23 cellular contexts compared by ENCODE assay signal in the genomic region with DNA sequence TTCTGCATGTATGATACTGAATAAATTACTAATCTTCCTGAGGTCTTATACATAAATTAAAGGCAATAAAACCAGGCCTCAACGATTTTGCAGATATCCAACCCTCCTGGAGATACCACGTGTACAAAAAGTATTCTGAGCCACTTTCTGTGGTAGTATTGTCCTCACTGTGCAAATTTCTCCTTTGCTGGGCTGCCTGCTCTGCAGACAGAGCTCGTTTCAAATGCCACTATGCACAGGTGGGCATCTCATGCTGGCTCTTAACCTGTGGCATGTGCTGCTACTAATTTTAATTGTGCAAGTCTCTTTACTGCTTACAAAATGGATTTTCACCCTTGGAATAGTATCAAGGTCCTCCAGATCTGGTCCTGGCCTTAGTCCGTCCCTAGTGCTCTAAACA.
"Had no signal": no experiment of that assay in that cellular context is flagged by ENCODE, and none has a peak within 500 bp of the region (broad histone marks: within the 10 kb centered on the region; RNA-seq: fewer than 3 reads in every experiment).

No MANE protein-coding gene starts in this region.

- H3K4me3 ChIP-seq: esophagus squamous epithelium, hepatocyte, pancreas, prostate gland, sigmoid colon, smooth muscle cell, stomach, tibial artery, upper lobe of right lung had no signal

- H3K27ac ChIP-seq: epithelial cell of prostate, esophagus squamous epithelium, hepatocyte, pancreas, prostate gland, sigmoid colon, stomach, tibial artery, upper lobe of right lung had no signal

- H3K9me3 ChIP-seq: esophagus squamous epithelium, pancreas, prostate gland, sigmoid colon, tibial artery, upper lobe of right lung had no signal

- H3K4me1 ChIP-seq: pancreas, prostate gland, stomach, tibial artery, upper lobe of right lung had no signal

- ATAC-seq: activated T-cell treated with anti-CD3 and anti-CD28 coated beads, Interleukin-2, amount 50 U/mL, for 72 hours; upper lobe of right lung had no signal

- H3K79me2 ChIP-seq: hepatocyte had no signal

- H2AFZ ChIP-seq: hepatocyte had no signal

- H3K4me2 ChIP-seq: hepatocyte, smooth muscle cell had no signal

- H3K36me3 ChIP-seq: esophagus squamous epithelium, pancreas, prostate gland, sigmoid colon, stomach, tibial artery, upper lobe of right lung had no signal

- DNase-seq: activated CD4-positive, alpha-beta T cell treated with anti-CD3 and anti-CD28 coated beads for 4 hours; activated CD4-positive, alpha-beta T cell treated with anti-CD3 and anti-CD28 coated beads, Interleukin-2, amount 50 U/mL, for 4 hours; activated naive CD4-positive, alpha-beta T cell; activated T-cell treated with anti-CD3 and anti-CD28 coated beads for 4 hours; activated T-cell treated with anti-CD3 and anti-CD28 coated beads, Interleukin-2, amount 50 U/mL, for 72 hours; effector CD4-positive, alpha-beta T cell; esophagus squamous epithelium; glutamatergic neuron; left cardiac atrium; naive B cell; nephron progenitor cell; pancreas; sigmoid colon; stimulated activated CD4-positive, alpha-beta T cell treated with anti-CD3 and anti-CD28 coated beads, Interleukin-15, amount 100 ng/mL, for 24 hours; stimulated activated CD4-positive, alpha-beta T cell treated with anti-CD3 and anti-CD28 coated beads, Interleukin-2, amount 100 ng/mL, for 24 hours; stimulated activated naive B cell treated with anti-CD40 and anti-IgM and Interleukin-4, amounts not matched to agents 10 μg/mL and 1 μg/mL and 100 μg/mL, for 72 hours; stomach; tibial artery; upper lobe of right lung had no signal

- H3K27me3 ChIP-seq: esophagus squamous epithelium, hepatocyte, pancreas, sigmoid colon, stomach, tibial artery, upper lobe of right lung had no signal
